17 cellular contexts compared by ENCODE assay signal in the genomic region with DNA sequence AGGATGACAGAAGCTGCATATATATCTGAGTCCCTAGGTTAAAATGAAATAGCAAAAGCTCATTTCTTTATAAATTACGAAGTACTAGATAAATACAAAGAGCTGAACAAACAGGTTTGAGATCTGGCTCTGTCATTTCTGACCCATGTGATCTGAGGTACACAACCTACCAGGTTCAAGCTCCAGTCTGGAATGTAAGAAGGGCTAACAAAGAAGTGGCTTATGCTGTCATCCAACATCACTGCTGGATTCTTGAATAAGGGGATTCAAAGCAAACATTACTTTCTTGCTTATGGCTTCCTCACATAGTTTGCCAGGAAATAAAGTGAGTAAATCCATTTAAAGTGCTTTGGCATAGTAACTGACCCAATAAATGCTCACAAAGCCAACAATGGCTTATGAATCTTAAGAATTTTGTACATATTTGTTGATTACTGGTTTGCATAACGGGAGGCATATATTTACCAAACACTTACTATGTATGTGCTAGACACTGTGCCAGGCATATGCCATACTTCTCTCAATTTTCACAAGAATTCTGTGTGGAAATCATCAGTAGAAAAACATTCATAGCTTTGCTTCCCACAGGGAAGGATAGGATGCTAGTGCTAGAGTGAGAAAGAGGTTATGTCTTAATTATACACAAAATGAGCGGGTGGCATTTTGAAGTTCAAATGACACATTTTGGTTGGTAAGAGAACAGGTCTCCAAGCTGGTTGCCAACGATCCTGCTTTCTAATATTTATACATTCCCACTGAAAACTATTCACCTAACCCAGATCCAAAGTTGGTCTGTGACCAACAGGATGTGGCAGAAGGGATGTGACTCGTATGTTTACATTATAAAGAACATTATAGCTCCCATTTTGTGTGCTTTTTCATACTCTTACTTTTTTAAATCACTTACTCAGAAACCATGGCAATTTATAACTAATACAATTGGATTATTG. TPM values are rescaled to one million over a fixed set of nuclear protein-coding genes. Genes with fewer than 3 reads are reported as not detected.
A peak's percentile ranks its signal among the peaks of the same experiment; 100 is the strongest.
DNase-seq lines count a peak whose midpoint lies in the region; ATAC-seq and TF ChIP-seq lines count a peak whose summit lies in the region.
"Had no signal": no experiment of that assay in that cellular context is flagged by ENCODE, and none has a peak within 500 bp of the region (broad histone marks: within the 10 kb centered on the region; RNA-seq: fewer than 3 reads in every experiment).

No MANE protein-coding gene starts in this region.

- in situ Hi-C loops in brain microvascular endothelial cell (cut with HindIII; ENCODE audit: low pct_ligation_motif_present, low sequenced_read_pairs) = no loop called here

- H3K27me3 ChIP-seq in brain microvascular endothelial cell (replicated peaks) = no peaks in the 10 kb centered on the region
- H3K27me3 ChIP-seq: heart left ventricle had no signal

- H3K4me1 Mint-ChIP-seq in activated T-cell treated with anti-CD3 and anti-CD28 coated beads, Interleukin-2, amount 50 U/mL, for 72 hours (ENCODE audit: low read depth) = no peaks in the 10 kb centered on the region
- H3K4me1 Mint-ChIP-seq in stimulated activated effector memory CD8-positive, alpha-beta T cell treated with anti-CD3 and anti-CD28 coated beads, Interleukin-12 subunit alpha, Interleukin-12 subunit beta, amount 100 ng/mL, for 72 hours = no peaks in the 10 kb centered on the region

- H3K4me3 ChIP-seq in epithelial cell of esophagus (ENCODE audit: low read length) (no peak overlapping the region), brain microvascular endothelial cell (ENCODE audit: low read depth, low read length) (no peak overlapping the region)
- H3K4me3 ChIP-seq: A549, heart left ventricle, psoas muscle had no signal

- DNase-seq in activated T-cell treated with anti-CD3 and anti-CD28 coated beads, Interleukin-2, amount 50 U/mL, for 72 hours = no peak
- DNase-seq in activated T-cell treated with anti-CD3 and anti-CD28 coated beads, Interleukin-2, amount 50 U/mL, for 1 hour = no peak
- DNase-seq in RWPE1 (ENCODE audit: low spot score) (peak; percentile 8), epithelial cell of esophagus (ENCODE audit: low read depth) (peak; percentile 42), brain microvascular endothelial cell (no peak), midbrain (lab: John Stamatoyannopoulos, UW) (no peak)
- DNase-seq in stimulated activated effector memory CD8-positive, alpha-beta T cell treated with anti-CD3 and anti-CD28 coated beads, Interleukin-12 subunit alpha, Interleukin-12 subunit beta, amount 100 ng/mL, for 72 hours (ENCODE audit: low spot score in 2 of 2) = no peak
- no peak for DNase-seq in stimulated activated CD4-positive, alpha-beta T cell treated with anti-CD3 and anti-CD28 coated beads, Interleukin-2, amount 100 ng/mL, for 24 hours
- DNase-seq: CD8-positive, alpha-beta memory T cell; cerebellar nuclear complex; heart left ventricle; naive B cell; NCI-H2171 treated with DMSO at 0.1 percent for 48 hours; psoas muscle; trophoblast cell had no signal

- peaks cover 6 to 17% of the 10 kb centered on the region in 2 donors for H3K36me3 Mint-ChIP-seq in activated T-cell treated with anti-CD3 and anti-CD28 coated beads, Interleukin-2, amount 50 U/mL, for 72 hours (ENCODE audit: insufficient read depth in 2 of 2)
- peaks cover 63% of the 10 kb centered on the region for H3K36me3 Mint-ChIP-seq in stimulated activated effector memory CD8-positive, alpha-beta T cell treated with anti-CD3 and anti-CD28 coated beads, Interleukin-12 subunit alpha, Interleukin-12 subunit beta, amount 100 ng/mL, for 72 hours

- H3K36me3 ChIP-seq in brain microvascular endothelial cell (replicated peaks) = peaks cover 24% of the 10 kb centered on the region

- H3K9me3 Mint-ChIP-seq in activated T-cell treated with anti-CD3 and anti-CD28 coated beads, Interleukin-2, amount 50 U/mL, for 72 hours = no peaks in the 10 kb centered on the region
- no peaks in the 10 kb centered on the region for H3K9me3 Mint-ChIP-seq in stimulated activated effector memory CD8-positive, alpha-beta T cell treated with anti-CD3 and anti-CD28 coated beads, Interleukin-12 subunit alpha, Interleukin-12 subunit beta, amount 100 ng/mL, for 72 hours
- H3K9me3 Mint-ChIP-seq: CD8-positive, alpha-beta memory T cell; naive B cell had no signal

- POLR2A ChIA-PET in RWPE1 (lab: Yijun Ruan, JAX; ENCODE audit: low non-redundant PET) = no interaction called here

- no peak overlapping the region for H3K27ac ChIP-seq in RWPE1
- H3K27ac ChIP-seq in brain microvascular endothelial cell = no peak overlapping the region
- H3K27ac ChIP-seq: A549, epithelial cell of prostate, heart left ventricle, psoas muscle had no signal

- no peak overlapping the region for H3K4me3 Mint-ChIP-seq in activated T-cell treated with anti-CD3 and anti-CD28 coated beads, Interleukin-2, amount 50 U/mL, for 72 hours
- no peak overlapping the region for H3K4me3 Mint-ChIP-seq in stimulated activated effector memory CD8-positive, alpha-beta T cell treated with anti-CD3 and anti-CD28 coated beads, Interleukin-12 subunit alpha, Interleukin-12 subunit beta, amount 100 ng/mL, for 72 hours
- H3K4me3 Mint-ChIP-seq: CD8-positive, alpha-beta memory T cell; naive B cell had no signal

- no peak for ATAC-seq in activated T-cell treated with anti-CD3 and anti-CD28 coated beads, Interleukin-2, amount 50 U/mL, for 72 hours (replicated peaks in 1 of 2)
- no peak for ATAC-seq in stimulated activated effector memory CD8-positive, alpha-beta T cell treated with anti-CD3 and anti-CD28 coated beads, Interleukin-12 subunit alpha, Interleukin-12 subunit beta, amount 100 ng/mL, for 72 hours
- ATAC-seq: A549, heart left ventricle, psoas muscle had no signal

- CTCF ChIA-PET in RWPE1 (lab: Yijun Ruan, JAX) = interaction anchor here (0.8 kb wide), 1 partner anchor 95 kb away, joined by 3 read pairs; no protein-coding TSS in a partner anchor

- no peaks in the 10 kb centered on the region for H3K27me3 Mint-ChIP-seq in activated T-cell treated with anti-CD3 and anti-CD28 coated beads, Interleukin-2, amount 50 U/mL, for 72 hours (ENCODE audit: low read depth)
- H3K27me3 Mint-ChIP-seq: naive B cell had no signal

- TF ChIP-seq CTCF in RWPE1 (conservative IDR thresholded peaks at IDR 0.05; ENCODE audit: low read depth) (no peak), epithelial cell of esophagus (IDR thresholded peaks at IDR 0.05; ENCODE audit: insufficient read depth, low read depth, low read length, missing control alignments) (no peak), brain microvascular endothelial cell (IDR thresholded peaks at IDR 0.05; ENCODE audit: low read depth, low read length, missing control alignments) (no peak)

- peak overlapping the region; percentile 90 for H3K27ac Mint-ChIP-seq in activated T-cell treated with anti-CD3 and anti-CD28 coated beads, Interleukin-2, amount 50 U/mL, for 72 hours
- peak overlapping the region; percentile 56 for H3K27ac Mint-ChIP-seq in stimulated activated effector memory CD8-positive, alpha-beta T cell treated with anti-CD3 and anti-CD28 coated beads, Interleukin-12 subunit alpha, Interleukin-12 subunit beta, amount 100 ng/mL, for 72 hours

RNA-seq across cellular contexts. Expression of a gene that starts 38.7 kb away (rescaled TPM):
- total RNA-seq in activated T-cell treated with anti-CD3 and anti-CD28 coated beads, Interleukin-2, amount 50 U/mL, for 72 hours = under 1 TPM; 0.30 to 0.48 TPM

Comparison
In these comparisons a context has a peak if more than half of its experiments do, and no peak if none do; other contexts are left out.
1. DNase-seq: peak in RWPE1 (single experiment) and epithelial cell of esophagus (single experiment); none in activated T-cell treated with anti-CD3 and anti-CD28 coated beads, Interleukin-2, amount 50 U/mL, for 72 hours (0 of 2), activated T-cell treated with anti-CD3 and anti-CD28 coated beads, Interleukin-2, amount 50 U/mL, for 1 hour (single experiment), stimulated activated effector memory CD8-positive, alpha-beta T cell treated with anti-CD3 and anti-CD28 coated beads, Interleukin-12 subunit alpha, Interleukin-12 subunit beta, amount 100 ng/mL, for 72 hours (0 of 2), stimulated activated CD4-positive, alpha-beta T cell treated with anti-CD3 and anti-CD28 coated beads, Interleukin-2, amount 100 ng/mL, for 24 hours (0 of 2), brain microvascular endothelial cell (single experiment) and midbrain (single experiment).